ENCODE assay signal across 19 cellular contexts in the genomic region with DNA sequence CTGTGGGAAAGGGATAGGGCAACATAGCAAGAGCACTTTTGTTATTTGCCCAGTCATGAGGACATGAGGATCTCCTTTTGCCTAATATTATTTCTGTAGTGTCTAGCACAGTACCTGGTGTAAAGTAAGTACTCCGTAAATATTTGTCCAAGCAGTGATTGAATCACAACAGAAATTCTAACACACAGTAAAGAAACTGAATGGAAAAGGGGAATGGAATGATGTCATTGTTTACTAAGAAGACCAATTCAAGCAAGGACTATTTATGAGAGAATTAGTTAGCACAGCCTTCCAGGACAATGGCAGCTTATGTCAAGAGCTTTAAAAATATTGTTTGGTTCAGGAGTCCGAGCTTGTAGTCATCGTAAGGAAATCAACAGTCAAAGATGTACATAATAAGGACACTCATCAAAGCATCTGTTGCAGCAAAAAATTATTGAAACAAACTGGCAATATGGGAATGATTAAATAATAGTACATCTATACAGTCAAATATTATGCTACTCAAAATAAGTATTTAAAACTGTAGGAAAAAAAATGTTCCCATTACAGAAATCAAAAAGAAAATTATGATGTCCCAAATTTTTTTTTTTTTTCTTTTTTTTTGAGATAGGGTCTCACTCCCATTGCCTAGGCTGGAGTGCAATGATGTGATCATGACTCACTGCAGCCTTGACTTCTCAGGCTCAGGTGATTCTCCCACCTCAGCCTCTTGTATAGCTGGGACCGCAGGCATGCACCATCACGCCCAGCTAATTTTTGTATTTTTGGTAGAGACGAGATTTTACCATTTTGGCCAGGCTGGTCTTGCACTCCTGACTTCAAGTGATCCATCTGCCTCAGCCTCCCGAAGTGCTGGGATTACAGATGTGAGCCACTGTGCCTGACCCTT. TPM values are rescaled to one million over a fixed set of nuclear protein-coding genes. Genes with fewer than 3 reads are reported as not detected.
DNase-seq lines count a peak whose midpoint lies in the region; ATAC-seq and TF ChIP-seq lines count a peak whose summit lies in the region.
"Had no signal": no experiment of that assay in that cellular context is flagged by ENCODE, and none has a peak within 500 bp of the region (broad histone marks: within the 10 kb centered on the region; RNA-seq: fewer than 3 reads in every experiment).

No MANE protein-coding gene starts in this region.

- no peak overlapping the region for H2AFZ ChIP-seq in OCI-LY7 (ENCODE audit: low read length)

- H3K9me2 ChIP-seq in OCI-LY7 (ENCODE audit: insufficient read depth, low read length), result no peaks in the 10 kb centered on the region

- no peaks in the 10 kb centered on the region for H3K4me1 ChIP-seq in OCI-LY7 (ENCODE audit: insufficient read depth, low read length, poor library complexity, severe bottlenecking)
- H3K4me1 ChIP-seq: BLaER1 treated with 17β-estradiol and CSF1 and Interleukin-3, amounts not matched to agents 10 nM and 100 nM had no signal

- CTCF ChIA-PET in OCI-LY7 (lab: Charles Lee; ENCODE audit: unreplicated experiment), result interaction anchor here (0.6 to 0.9 kb wide), 2 partner anchors 44 to 110 kb away, joined by 3 read pairs; no protein-coding TSS in a partner anchor

- DNase-seq in SIG-M5 treated with dmso at 0.1 percent for 504 hours (lab: John Stamatoyannopoulos, UW; ENCODE audit: unreplicated experiment), result peak; percentile 8
- DNase-seq in SIG-M5 (lab: John Stamatoyannopoulos, UW), result no peak
- DNase-seq in NCI-H774 (lab: John Stamatoyannopoulos, UW), result peak; percentile 43
- peak; percentile 78 for DNase-seq in epithelial cell of esophagus (ENCODE audit: low read depth)
- no peak for DNase-seq in substantia nigra (lab: John Stamatoyannopoulos, UW)
- no peak for DNase-seq in OCI-LY7 (ENCODE audit: low spot score)
- DNase-seq in NCI-H2107 treated with DMSO at 0.1 percent for 48 hours (lab: John Stamatoyannopoulos, UW; ENCODE audit: unreplicated experiment), result no peak
- DNase-seq: activated CD4-positive, alpha-beta T cell treated with anti-CD3 and anti-CD28 coated beads for 48 hours; GDM1; NCI-H1930; NK-92 treated with Interleukin-12 subunit alpha and Interleukin-12 subunit beta, amount 100 ng/mL, for 24 hours; RPMI8226; stimulated activated CD8-positive, alpha-beta memory T cell treated with anti-CD3 and anti-CD28 coated beads, Interleukin-4, amount 100 ng/mL, for 48 hours had no signal

- TF ChIP-seq CTCF in epithelial cell of esophagus (IDR thresholded peaks at IDR 0.05; ENCODE audit: insufficient read depth, low read depth, low read length, missing control alignments) (no peak), OCI-LY7 (conservative IDR thresholded peaks at IDR 0.05; ENCODE audit: low read length) (no peak)

- no peaks in the 10 kb centered on the region for H3K9me3 ChIP-seq in OCI-LY7 (ENCODE audit: low read length)
- H3K9me3 ChIP-seq: A549; BLaER1 treated with 17β-estradiol and CSF1 and Interleukin-3, amounts not matched to agents 10 nM and 100 nM; esophagus muscularis mucosa; HAP-1 had no signal

- no peaks in the 10 kb centered on the region for H3K79me2 ChIP-seq in OCI-LY7 (ENCODE audit: insufficient read depth, low read depth, low read length)

- H3K4me3 ChIP-seq in epithelial cell of esophagus (ENCODE audit: low read length), result no peak overlapping the region
- H3K4me3 ChIP-seq in OCI-LY7 (ENCODE audit: low read depth, low read length, poor library complexity, severe bottlenecking), result no peak overlapping the region
- H3K4me3 ChIP-seq: A549; BLaER1 treated with 17β-estradiol and CSF1 and Interleukin-3, amounts not matched to agents 10 nM and 100 nM; cardiac muscle cell; esophagus muscularis mucosa; HAP-1 had no signal

- POLR2A ChIA-PET in OCI-LY7 (lab: Charles Lee), result no interaction called here

- no TSS peak for BruUV-seq in OCI-LY7 (replicated peaks; lab: Mats Ljungman, UMichigan)

- H3K27ac ChIP-seq in substantia nigra (ENCODE audit: low read depth, low read length, poor library complexity, severe bottlenecking) (peak overlapping the region; percentile 23), OCI-LY7 (ENCODE audit: low read depth, low read length, poor library complexity, severe bottlenecking) (no peak overlapping the region)
- H3K27ac ChIP-seq: A549; BLaER1 treated with 17β-estradiol and CSF1 and Interleukin-3, amounts not matched to agents 10 nM and 100 nM; cardiac muscle cell; esophagus muscularis mucosa had no signal

- intact Hi-C loops in OCI-LY7 (cut with micrococcal nuclease; ENCODE audit: unreplicated experiment), result no loop called here

- H4K20me1 ChIP-seq in OCI-LY7 (ENCODE audit: insufficient read depth, low read length), result no peaks in the 10 kb centered on the region

- H3K4me2 ChIP-seq in OCI-LY7 (ENCODE audit: low read length), result no peak overlapping the region
- H3K4me2 ChIP-seq: A549; BLaER1 treated with 17β-estradiol and CSF1 and Interleukin-3, amounts not matched to agents 10 nM and 100 nM had no signal

- no peak for ATAC-seq in GM21528 (IDR thresholded peaks at IDR 0.05; ENCODE audit: low FRiP score, unreplicated experiment)
- ATAC-seq: A549 had no signal

- H3K36me3 ChIP-seq in OCI-LY7 (ENCODE audit: insufficient read depth, low read length), result peaks cover 81% of the 10 kb centered on the region

RNA-seq across cellular contexts. Expression of a gene that starts 17.9 kb away (rescaled TPM):
- total RNA-seq in OCI-LY7 (2014; rRNA removed; shearing (Covaris generic)), result 20.5 and 33.4 TPM in 2 replicates
- 41.5 and 44.9 TPM in 2 replicates for total RNA-seq in OCI-LY7 (2022)

Comparison
In these comparisons a context has a peak if more than half of its experiments do, and no peak if none do; other contexts are left out.
1. DNase-seq: peak in SIG-M5 treated with dmso at 0.1 percent for 504 hours (single experiment), NCI-H774 (single experiment) and epithelial cell of esophagus (single experiment); none in SIG-M5 (single experiment), substantia nigra (0 of 49), OCI-LY7 (single experiment) and NCI-H2107 treated with DMSO at 0.1 percent for 48 hours (single experiment).